In the genomic region with DNA sequence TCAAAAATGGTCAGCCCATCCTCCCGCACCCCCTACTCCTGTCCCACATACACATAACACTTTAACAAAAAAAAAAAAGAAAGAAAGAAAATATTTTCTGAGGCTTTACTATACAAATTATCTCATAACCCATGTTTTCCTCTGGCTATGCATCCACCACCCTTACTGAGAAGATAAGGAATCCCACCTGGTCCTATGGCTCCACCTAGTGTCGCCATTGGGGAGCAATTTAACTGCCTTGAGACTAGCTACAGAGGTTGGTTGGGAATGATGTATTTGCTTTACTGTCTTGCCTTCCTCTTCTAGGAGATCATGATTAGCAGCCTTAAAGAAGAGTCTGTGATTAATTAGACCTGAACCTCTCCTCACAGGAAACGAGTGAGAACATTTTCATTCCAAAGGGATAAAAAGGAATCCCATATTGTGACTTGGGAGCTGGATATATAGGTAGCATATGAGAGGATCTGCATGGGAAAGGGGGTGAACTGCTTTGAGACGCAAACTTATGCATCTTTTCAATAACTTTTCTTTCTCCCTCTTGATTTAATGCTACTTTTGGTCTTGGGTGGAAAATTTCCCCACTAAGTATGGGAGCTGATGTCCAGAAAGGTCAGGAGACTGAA, we compare ENCODE assay signal across 8 cellular contexts.
DNase-seq lines count a peak whose midpoint lies in the region; ATAC-seq and TF ChIP-seq lines count a peak whose summit lies in the region.

No MANE protein-coding gene starts in this region.

- DNase-seq in CMK (ENCODE audit: low read depth) (peak; percentile 60), NCI-H446 (lab: John Stamatoyannopoulos, UW) (peak; percentile 57 to 79), coronary artery (ENCODE audit: low spot score) (no peak)
- DNase-seq in activated CD4-positive, alpha-beta T cell treated with anti-CD3 and anti-CD28 coated beads for 24 hours (ENCODE audit: low read depth in 2 of 2): peak; percentile 43 to 44
- DNase-seq in stimulated activated CD4-positive, alpha-beta T cell treated with anti-CD3 and anti-CD28 coated beads, TNF-alpha, amount 100 ng/mL, for 48 hours (ENCODE audit: low read depth in 3 of 3): peak in 2 of 3 donors; percentile 32 to 41

- WGBS in liver: 22% methylated on average over 4 of the region's 4 CpGs

- no peaks in the 10 kb centered on the region for H3K9me3 ChIP-seq in liver (ENCODE audit: control insufficient read depth in 4 of 4, low read length in 3 of 4)

- ATAC-seq in GM19351 (IDR thresholded peaks at IDR 0.05; ENCODE audit: unreplicated experiment): peak; percentile 92
- ATAC-seq in HG03432 (IDR thresholded peaks at IDR 0.05; ENCODE audit: unreplicated experiment): peak; percentile 96

- no peak overlapping the region for H3K27ac ChIP-seq in coronary artery
- no peak overlapping the region for H3K27ac ChIP-seq in liver (ENCODE audit: low read depth in 1 of 2, low read length in 2 of 2)

- no peak overlapping the region for H3K9ac ChIP-seq in liver (ENCODE audit: low read depth in 1 of 2, low read length in 2 of 2)

- no peak overlapping the region for H3K4me3 ChIP-seq in coronary artery
- H3K4me3 ChIP-seq in liver (ENCODE audit: low read depth in 1 of 3, low read length in 3 of 3): no peak overlapping the region

- no peaks in the 10 kb centered on the region for H3K36me3 ChIP-seq in liver (ENCODE audit: control insufficient read depth in 4 of 4, insufficient read depth in 3 of 4, low read depth in 1 of 4, low read length in 3 of 4)

- no peaks in the 10 kb centered on the region for H3K27me3 ChIP-seq in liver (ENCODE audit: control insufficient read depth in 4 of 4, insufficient read depth in 4 of 4, low read length in 3 of 4)

- TF ChIP-seq CTCF in coronary artery (IDR thresholded peaks at IDR 0.05) (peak; percentile 73), liver (IDR thresholded peaks at IDR 0.05; ENCODE audit: low read depth, low read length, missing input control) (peak; percentile 97)

- peak; percentile 99 to 100 for TF ChIP-seq RAD21 in liver (IDR thresholded peaks at IDR 0.05)

- peaks cover 0 to 29% (median 15%) of the 10 kb centered on the region in 4 donors for H3K4me1 ChIP-seq in liver (ENCODE audit: control insufficient read depth in 4 of 4, insufficient read depth in 4 of 4, low read length in 3 of 4)

TF ChIP-seq in liver, 16 proteins besides CTCF, POLR2A, EP300 and RAD21:
- no peak for TF ChIP-seq HNF4G (IDR thresholded peaks at IDR 0.05)
- TF ChIP-seq RXRA (IDR thresholded peaks at IDR 0.05): peak in 1 of 2 donors; percentile 7
- peak in 1 of 2 donors; percentile 11 for TF ChIP-seq HNF4A (conservative IDR thresholded peaks at IDR 0.05)
- TF ChIP-seq EGR1 (IDR thresholded peaks at IDR 0.05; ENCODE audit: low read depth in 2 of 2): no peak
- TF ChIP-seq FOXA1 (IDR thresholded peaks at IDR 0.05): peak; percentile 31
- peak; percentile 13 for TF ChIP-seq YY1 (IDR thresholded peaks at IDR 0.05)
